ENCODE assay signal across 1 cellular context in the genomic region with DNA sequence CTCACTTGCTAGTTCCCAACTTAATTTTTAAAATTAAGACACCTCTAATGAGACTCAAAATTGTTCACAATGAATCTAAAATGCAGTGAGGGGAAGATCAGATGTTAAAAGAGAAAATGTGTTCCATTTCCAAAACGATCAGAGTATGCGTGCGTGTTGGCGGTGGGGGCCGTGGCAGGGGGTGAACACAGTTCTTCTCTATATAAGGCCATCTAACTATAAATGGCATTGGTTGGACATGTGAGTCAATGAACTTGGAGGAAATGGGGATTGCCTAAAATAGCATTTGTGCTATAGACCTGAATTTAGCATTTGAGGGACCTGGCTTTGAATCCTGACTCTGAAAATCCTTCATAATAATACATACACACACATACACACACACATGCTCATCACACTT.
TF ChIP-seq lines count a peak whose summit lies in the region.

No MANE protein-coding gene starts in this region.

TF ChIP-seq in WTC11, 78 proteins besides CTCF, POLR2A, EP300 and RAD21:
- TF ChIP-seq JUN (CRISPR knock-in tag; IDR thresholded peaks at IDR 0.05) (no peak), SMAD3 (CRISPR knock-in tag; IDR thresholded peaks at IDR 0.05; ENCODE audit: borderline replicate concordance) (no peak)
